15 cellular contexts compared by ENCODE assay signal in the genomic region with DNA sequence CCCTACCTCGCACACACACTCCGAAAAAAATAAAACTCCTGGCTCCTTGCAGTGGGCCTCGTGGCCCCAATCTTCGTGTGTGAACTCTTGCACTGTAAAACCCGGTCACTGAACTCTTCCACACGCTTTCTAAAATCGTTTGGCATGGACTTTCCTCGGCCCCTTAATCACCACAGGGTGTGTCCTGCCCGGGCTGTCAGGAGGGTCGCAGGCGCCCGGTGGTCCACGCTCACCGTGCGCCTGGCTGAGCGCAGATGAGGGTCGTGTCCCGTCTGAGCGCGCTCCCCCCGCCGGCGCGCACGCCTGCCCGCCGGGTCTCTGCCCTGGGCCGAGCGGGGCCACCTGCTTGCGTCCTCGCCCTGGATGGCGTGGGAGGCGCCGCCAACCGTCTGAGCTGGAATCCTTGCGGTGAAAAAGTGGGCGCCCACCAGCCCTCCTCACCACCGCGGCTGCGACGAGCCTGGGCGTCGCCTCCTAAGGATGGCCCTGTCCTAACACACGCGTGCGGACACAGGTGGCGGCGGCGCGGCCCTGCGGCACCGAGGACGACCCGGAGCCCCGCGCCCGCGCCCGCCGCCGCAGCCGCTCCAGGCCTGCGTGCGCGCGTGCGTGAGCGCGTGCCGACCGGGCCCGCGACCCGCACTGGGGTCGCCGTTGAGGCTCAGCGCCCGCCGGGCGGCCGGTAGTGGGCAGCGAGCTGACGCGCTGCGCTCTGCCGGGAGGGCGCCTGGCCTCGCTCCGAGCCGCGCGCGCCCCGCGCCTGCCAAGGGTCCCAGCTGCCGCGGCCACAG.
DNase-seq lines count a peak whose midpoint lies in the region; ATAC-seq, FAIRE-seq and TF ChIP-seq lines count a peak whose summit lies in the region.
"Had no signal": no experiment of that assay in that cellular context is flagged by ENCODE, and none has a peak within 500 bp of the region (broad histone marks: within the 10 kb centered on the region; RNA-seq: fewer than 3 reads in every experiment).

No MANE protein-coding gene starts in this region.

- peak overlapping the region in 1 of 2 experiments; percentile 76; a peak in 4 of 6 replicates for H3K27ac ChIP-seq in A549
- no peak overlapping the region for H3K27ac ChIP-seq in HUES48 (ENCODE audit: low read depth, low read length)
- H3K27ac ChIP-seq in endodermal cell (ENCODE audit: low read depth, low read length) = no peak overlapping the region
- H3K27ac ChIP-seq: adrenal gland, gastroesophageal sphincter, lower lobe of right lung had no signal

- WGBS in A549 (ENCODE audit: missing lambda C conversion rate) = 65% methylated on average over 7 of the region's 97 CpGs
- 8 to 28% methylated on average over 23 to 97 of the region's 97 CpGs for WGBS in endodermal cell (ENCODE audit: insufficient coverage in 1 of 2, insufficient read length in 1 of 2), 2 experiments

- no peak for DNase-seq in A549 (ENCODE audit: low read depth in 1 of 2, low spot score in 1 of 2)
- DNase-seq in endodermal cell = peak; percentile 68
- DNase-seq in naive thymus-derived CD8-positive, alpha-beta T cell = no peak
- DNase-seq in ecto neural progenitor cell (ENCODE audit: low spot score) = no peak
- DNase-seq: AML-193; effector CD4-positive, alpha-beta T cell; lower lobe of right lung; NCI-H187 treated with DMSO at 0.1 percent for 48 hours had no signal

- H3K4me1 ChIP-seq in A549 = no peaks in the 10 kb centered on the region
- H3K4me1 ChIP-seq in HUES48 (ENCODE audit: control insufficient read depth, insufficient read depth, low read length) = peaks cover 36% of the 10 kb centered on the region
- H3K4me1 ChIP-seq in endodermal cell (ENCODE audit: control insufficient read depth, insufficient read depth, low read length) = no peaks in the 10 kb centered on the region

- H3K9me3 ChIP-seq in A549 = no peaks in the 10 kb centered on the region
- H3K9me3 ChIP-seq in HUES48 (ENCODE audit: control insufficient read depth, insufficient read depth, low read length) = no peaks in the 10 kb centered on the region
- H3K9me3 ChIP-seq in endodermal cell (ENCODE audit: control insufficient read depth, low read length) = no peaks in the 10 kb centered on the region
- H3K9me3 ChIP-seq: adrenal gland, gastroesophageal sphincter, lower lobe of right lung had no signal

- H3K4me2 ChIP-seq in A549 = peak overlapping the region; percentile 97

- H3K9me3 Mint-ChIP-seq in endodermal cell = no peaks in the 10 kb centered on the region
- no peaks in the 10 kb centered on the region for H3K9me3 Mint-ChIP-seq in naive thymus-derived CD8-positive, alpha-beta T cell

- FAIRE-seq in A549 (lab: Jason Lieb, UNC) = no peak

- POLR2A ChIA-PET in A549 (lab: Yijun Ruan, JAX) = no interaction called here
- POLR2A ChIA-PET in naive thymus-derived CD8-positive, alpha-beta T cell (lab: Charles Lee) = no interaction called here

- H3K27me3 ChIP-seq in HUES48 (ENCODE audit: control insufficient read depth, insufficient read depth, low read length) (peaks cover 64% of the 10 kb centered on the region), endodermal cell (ENCODE audit: control insufficient read depth, insufficient read depth, low read length, poor library complexity, severe bottlenecking) (peaks cover 10% of the 10 kb centered on the region)

- TF ChIP-seq POLR2A in A549 (IDR thresholded peaks at IDR 0.05; ENCODE audit: low read length) = no peak

- TF ChIP-seq EP300 in A549 (IDR thresholded peaks at IDR 0.05) = no peak

- H3K4me1 Mint-ChIP-seq in endodermal cell = peaks cover 40% of the 10 kb centered on the region
- H3K4me1 Mint-ChIP-seq in naive thymus-derived CD8-positive, alpha-beta T cell = peaks cover 10 to 23% (median 17%) of the 10 kb centered on the region in 4 donors

- H3K27me3 Mint-ChIP-seq in endodermal cell (ENCODE audit: insufficient read depth) = peaks cover 28% of the 10 kb centered on the region
- peaks cover 29 to 74% (median 46%) of the 10 kb centered on the region in 5 donors for H3K27me3 Mint-ChIP-seq in naive thymus-derived CD8-positive, alpha-beta T cell

- H3K36me3 Mint-ChIP-seq in endodermal cell (ENCODE audit: low read depth) = peaks cover 11% of the 10 kb centered on the region
- peaks cover 0 to 9% (median 0%) of the 10 kb centered on the region in 3 donors for H3K36me3 Mint-ChIP-seq in naive thymus-derived CD8-positive, alpha-beta T cell

- CTCF ChIA-PET in A549 (lab: Yijun Ruan, JAX) = interaction anchor here (0.6 to 3.2 kb wide), 10 partner anchors 11 to 161 kb away, joined by 3 to 10 read pairs (median 4); no protein-coding TSS in a partner anchor

- H3K4me3 ChIP-seq in A549 = peak overlapping the region; percentile 50
- H3K4me3 ChIP-seq in HUES48 (ENCODE audit: low read depth, low read length) = peak overlapping the region; percentile 51; the same call in 1 of the 2 replicates
- peak overlapping the region; percentile 73 for H3K4me3 ChIP-seq in endodermal cell (ENCODE audit: low read length)
- H3K4me3 ChIP-seq: adrenal gland had no signal

- H3K9ac ChIP-seq in HUES48 (ENCODE audit: low read depth, low read length) = no peak overlapping the region
- no peak overlapping the region for H3K9ac ChIP-seq in endodermal cell (ENCODE audit: extremely low read depth, low read length, poor library complexity, severe bottlenecking)

- no peaks in the 10 kb centered on the region for H3K36me3 ChIP-seq in HUES48 (ENCODE audit: control insufficient read depth, insufficient read depth, low read length)
- no peaks in the 10 kb centered on the region for H3K36me3 ChIP-seq in endodermal cell (ENCODE audit: control insufficient read depth, insufficient read depth, low read length)
- H3K36me3 ChIP-seq: adrenal gland, gastroesophageal sphincter, lower lobe of right lung had no signal

- no peak overlapping the region for H3K27ac Mint-ChIP-seq in endodermal cell
- H3K27ac Mint-ChIP-seq in naive thymus-derived CD8-positive, alpha-beta T cell = no peak overlapping the region

- peak overlapping the region; percentile 81 for H3K4me3 Mint-ChIP-seq in endodermal cell
- H3K4me3 Mint-ChIP-seq in naive thymus-derived CD8-positive, alpha-beta T cell = peak overlapping the region in 7 of 10 donors; percentile 18 to 65 (median 57)

- no peak for TF ChIP-seq RAD21 in A549 (conservative IDR thresholded peaks at IDR 0.05 in 1 of 2, IDR thresholded peaks at IDR 0.05 in 1 of 2)

- TF ChIP-seq CTCF in A549 (IDR thresholded peaks at IDR 0.05) (no peak), endodermal cell (conservative IDR thresholded peaks at IDR 0.05) (no peak)

- ATAC-seq in A549 (peak in 1 of 2 experiments; percentile 12; a peak in 1 of 6 replicates), HG03439 (IDR thresholded peaks at IDR 0.05; ENCODE audit: unreplicated experiment) (no peak), HG03571 (IDR thresholded peaks at IDR 0.05; ENCODE audit: unreplicated experiment) (no peak), GM19328 (IDR thresholded peaks at IDR 0.05; ENCODE audit: unreplicated experiment) (no peak)
- no peak for ATAC-seq in naive thymus-derived CD8-positive, alpha-beta T cell
- ATAC-seq: gastroesophageal sphincter, HCT116, lower lobe of right lung had no signal

TF ChIP-seq in A549, 52 proteins besides CTCF, POLR2A, EP300 and RAD21:
- TF ChIP-seq HDAC2 (IDR thresholded peaks at IDR 0.05) (no peak), CHD2 (IDR thresholded peaks at IDR 0.05; ENCODE audit: low read length, partially characterized antibody) (no peak), ZNF302 (CRISPR knock-in tag; IDR thresholded peaks at IDR 0.05) (no peak), JUN (IDR thresholded peaks at IDR 0.05) (no peak)
- TF ChIP-seq, protein P1, sequence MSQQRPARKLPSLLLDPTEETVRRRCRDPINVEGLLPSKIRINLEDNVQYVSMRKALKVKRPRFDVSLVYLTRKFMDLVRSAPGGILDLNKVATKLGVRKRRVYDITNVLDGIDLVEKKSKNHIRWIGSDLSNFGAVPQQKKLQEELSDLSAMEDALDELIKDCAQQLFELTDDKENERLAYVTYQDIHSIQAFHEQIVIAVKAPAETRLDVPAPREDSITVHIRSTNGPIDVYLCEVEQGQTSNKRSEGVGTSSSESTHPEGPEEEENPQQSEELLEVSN (IDR thresholded peaks at IDR 0.05; ENCODE audit: borderline replicate concordance, low read depth) = no peak
